In genomic region chr7:79272066-79272669, GRCh38 we compare ENCODE assay signal across 8 cellular contexts.
DNase-seq lines count a peak whose midpoint lies in the region; ATAC-seq, FAIRE-seq and TF ChIP-seq lines count a peak whose summit lies in the region.

No MANE protein-coding gene starts in this region.

- H3K4me3 Mint-ChIP-seq in activated T-helper 17 cell treated with anti-CD3 and anti-CD28 coated beads, Interleukin-2, amount 50 U/mL, for 72 hours: no peak overlapping the region

- FAIRE-seq in A204.1 (lab: Jason Lieb, UNC) (peak; percentile 93), pancreas (lab: Jason Lieb, UNC) (peak; percentile 77)

- intact Hi-C loops in pancreas (cut with DNase I): no loop called here

- peak; percentile 64 for DNase-seq in NCI-H748 (lab: John Stamatoyannopoulos, UW; ENCODE audit: unreplicated experiment)
- DNase-seq in dermis microvascular lymphatic vessel endothelial cell (ENCODE audit: low read depth in 2 of 2): peak; percentile 10 to 49
- DNase-seq in pancreas: no peak
- no peak for DNase-seq in NK-92 treated with Interleukin-12 subunit alpha and Interleukin-12 subunit beta, amount 100 ng/mL, for 24 hours (lab: John Stamatoyannopoulos, UW)

- H3K27me3 Mint-ChIP-seq in activated T-helper 17 cell treated with anti-CD3 and anti-CD28 coated beads, Interleukin-2, amount 50 U/mL, for 72 hours: no peaks in the 10 kb centered on the region

- no peaks in the 10 kb centered on the region for H3K36me3 ChIP-seq in pancreas

- H3K4me3 ChIP-seq in pancreas: no peak overlapping the region

- H3K27ac Mint-ChIP-seq in activated T-helper 17 cell treated with anti-CD3 and anti-CD28 coated beads, Interleukin-2, amount 50 U/mL, for 72 hours: no peak overlapping the region

- peak; percentile 39 for TF ChIP-seq CTCF in GM12873 (IDR thresholded peaks at IDR 0.05; ENCODE audit: insufficient read depth, low read depth, low read length, missing control alignments)
- peak in 3 of 4 donors; percentile 25 to 45 (median 37) for TF ChIP-seq CTCF in pancreas (IDR thresholded peaks at IDR 0.05)

- no peaks in the 10 kb centered on the region for H3K4me1 ChIP-seq in pancreas

- H3K27ac ChIP-seq in pancreas: no peak overlapping the region

- H3K27me3 ChIP-seq in pancreas: no peaks in the 10 kb centered on the region

- no peaks in the 10 kb centered on the region for H3K9me3 ChIP-seq in pancreas

- 24 to 28% methylated on average over 4 of the region's 4 CpGs for WGBS in pancreas, 2 donors

- no peaks in the 10 kb centered on the region for H3K36me3 Mint-ChIP-seq in activated T-helper 17 cell treated with anti-CD3 and anti-CD28 coated beads, Interleukin-2, amount 50 U/mL, for 72 hours (ENCODE audit: low read depth)

- H3K4me1 Mint-ChIP-seq in activated T-helper 17 cell treated with anti-CD3 and anti-CD28 coated beads, Interleukin-2, amount 50 U/mL, for 72 hours: no peaks in the 10 kb centered on the region

- no peaks in the 10 kb centered on the region for H3K9me3 Mint-ChIP-seq in activated T-helper 17 cell treated with anti-CD3 and anti-CD28 coated beads, Interleukin-2, amount 50 U/mL, for 72 hours

- ATAC-seq in HG03060 (IDR thresholded peaks at IDR 0.05; ENCODE audit: low read depth, unreplicated experiment) (peak; percentile 59), pancreas (peak in 3 of 4 donors; percentile 51 to 57 (median 54))
- no peak for ATAC-seq in activated T-helper 17 cell treated with anti-CD3 and anti-CD28 coated beads, Interleukin-2, amount 50 U/mL, for 72 hours (replicated peaks)

Comparison
In these comparisons a context has a peak if more than half of its experiments do, and no peak if none do; other contexts are left out.
1. DNase-seq: peak in NCI-H748 (single experiment) and dermis microvascular lymphatic vessel endothelial cell (2 of 2); none in pancreas (0 of 6) and NK-92 treated with Interleukin-12 subunit alpha and Interleukin-12 subunit beta, amount 100 ng/mL, for 24 hours (single experiment).